2 cellular contexts compared by ENCODE assay signal in the genomic region with DNA sequence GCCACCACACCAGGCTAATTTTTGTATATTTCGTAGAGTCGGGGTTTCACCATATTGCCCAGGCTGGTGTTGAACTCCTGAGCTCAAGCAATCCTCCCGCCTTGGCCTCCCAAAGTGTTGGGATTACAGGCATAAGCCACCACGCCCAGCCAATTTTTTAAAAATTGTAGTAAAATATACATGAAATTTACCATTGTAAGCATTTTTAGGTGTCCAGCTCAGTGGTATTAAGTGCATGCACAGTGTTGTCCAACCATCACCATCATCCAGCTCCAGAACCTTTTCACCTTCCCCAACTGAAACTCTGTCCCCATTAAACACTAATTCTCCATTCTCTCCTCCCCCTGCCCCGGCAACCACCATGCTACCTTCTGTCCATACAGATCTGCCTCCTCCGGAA.
TF ChIP-seq lines count a peak whose summit lies in the region.

No MANE protein-coding gene starts in this region.

TF ChIP-seq in A549, 52 proteins besides CTCF, POLR2A, EP300 and RAD21:
- TF ChIP-seq ZSCAN20 (CRISPR knock-in tag; IDR thresholded peaks at IDR 0.05) (no peak), MAFK (IDR thresholded peaks at IDR 0.05; ENCODE audit: partially characterized antibody) (peak; percentile 59), HEYL (CRISPR knock-in tag; IDR thresholded peaks at IDR 0.05) (no peak)

TF ChIP-seq in IMR-90, 13 proteins besides CTCF, POLR2A, EP300 and RAD21:
- no peak for TF ChIP-seq SMC3 (IDR thresholded peaks at IDR 0.05; ENCODE audit: low read depth, low read length)
- no peak for TF ChIP-seq CEBPB (IDR thresholded peaks at IDR 0.05; ENCODE audit: low read depth, low read length)
- TF ChIP-seq, protein P1, sequence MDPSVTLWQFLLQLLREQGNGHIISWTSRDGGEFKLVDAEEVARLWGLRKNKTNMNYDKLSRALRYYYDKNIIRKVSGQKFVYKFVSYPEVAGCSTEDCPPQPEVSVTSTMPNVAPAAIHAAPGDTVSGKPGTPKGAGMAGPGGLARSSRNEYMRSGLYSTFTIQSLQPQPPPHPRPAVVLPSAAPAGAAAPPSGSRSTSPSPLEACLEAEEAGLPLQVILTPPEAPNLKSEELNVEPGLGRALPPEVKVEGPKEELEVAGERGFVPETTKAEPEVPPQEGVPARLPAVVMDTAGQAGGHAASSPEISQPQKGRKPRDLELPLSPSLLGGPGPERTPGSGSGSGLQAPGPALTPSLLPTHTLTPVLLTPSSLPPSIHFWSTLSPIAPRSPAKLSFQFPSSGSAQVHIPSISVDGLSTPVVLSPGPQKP (IDR thresholded peaks at IDR 0.05; ENCODE audit: borderline replicate concordance, low read depth, low read length): no peak
- no peak for TF ChIP-seq NFE2L2 (IDR thresholded peaks at IDR 0.05; ENCODE audit: low read depth, low read length)
- TF ChIP-seq CHD1 (IDR thresholded peaks at IDR 0.05; ENCODE audit: low read depth, low read length): no peak
- TF ChIP-seq RCOR1 (IDR thresholded peaks at IDR 0.05; ENCODE audit: insufficient replicate concordance, low read length): no peak
- TF ChIP-seq MXI1 (IDR thresholded peaks at IDR 0.05; ENCODE audit: borderline replicate concordance, low read depth, low read length): no peak
- no peak for TF ChIP-seq RFX5 (IDR thresholded peaks at IDR 0.05; ENCODE audit: low read depth, low read length)
- no peak for TF ChIP-seq MAFK (IDR thresholded peaks at IDR 0.05; ENCODE audit: low read depth, low read length)
- TF ChIP-seq MAZ (IDR thresholded peaks at IDR 0.05; ENCODE audit: borderline replicate concordance, low read depth, low read length): no peak
- no peak for TF ChIP-seq BHLHE40 (IDR thresholded peaks at IDR 0.05; ENCODE audit: low read depth, low read length)
- TF ChIP-seq, protein P2, sequence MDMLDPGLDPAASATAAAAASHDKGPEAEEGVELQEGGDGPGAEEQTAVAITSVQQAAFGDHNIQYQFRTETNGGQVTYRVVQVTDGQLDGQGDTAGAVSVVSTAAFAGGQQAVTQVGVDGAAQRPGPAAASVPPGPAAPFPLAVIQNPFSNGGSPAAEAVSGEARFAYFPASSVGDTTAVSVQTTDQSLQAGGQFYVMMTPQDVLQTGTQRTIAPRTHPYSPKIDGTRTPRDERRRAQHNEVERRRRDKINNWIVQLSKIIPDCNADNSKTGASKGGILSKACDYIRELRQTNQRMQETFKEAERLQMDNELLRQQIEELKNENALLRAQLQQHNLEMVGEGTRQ (IDR thresholded peaks at IDR 0.05; ENCODE audit: low read depth, low read length): no peak
- no peak for TF ChIP-seq FOS (IDR thresholded peaks at IDR 0.05; ENCODE audit: low read depth, low read length)
